Comparison of ENCODE assay signal across 19 cellular contexts in the genomic region with DNA sequence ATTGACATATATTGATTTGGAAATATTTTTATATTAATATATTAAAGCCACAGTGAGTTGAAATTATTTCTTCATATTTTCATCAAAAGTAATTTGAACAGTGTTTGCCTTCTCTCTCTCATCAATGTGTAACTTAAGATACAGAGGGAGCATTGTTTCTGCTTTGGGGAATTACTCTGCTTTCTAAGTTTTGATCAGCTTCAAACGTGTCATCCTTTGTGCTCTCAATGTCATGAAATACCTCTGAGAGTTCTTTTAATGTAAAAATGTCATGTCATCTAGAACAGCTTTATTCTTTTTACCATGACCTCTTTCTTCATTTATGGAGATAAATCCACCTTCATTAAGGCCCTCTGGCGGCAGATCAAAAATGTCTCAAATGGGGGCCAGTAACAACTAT.
"Had no signal": no experiment of that assay in that cellular context is flagged by ENCODE, and none has a peak within 500 bp of the region (broad histone marks: within the 10 kb centered on the region; RNA-seq: fewer than 3 reads in every experiment).

No MANE protein-coding gene starts in this region.

- H3K36me3 ChIP-seq: heart left ventricle, sigmoid colon, upper lobe of left lung, uterus had no signal

- H3K27ac Mint-ChIP-seq: naive thymus-derived CD8-positive, alpha-beta T cell had no signal

- H3K27me3 ChIP-seq: dorsolateral prefrontal cortex, heart left ventricle, sigmoid colon, upper lobe of left lung, uterus had no signal

- H3K9me3 ChIP-seq: mucosa of descending colon, uterus had no signal

- H3K4me3 Mint-ChIP-seq: naive thymus-derived CD8-positive, alpha-beta T cell; neural crest cell had no signal

- DNase-seq: cortex of kidney; dorsolateral prefrontal cortex; effector CD8-positive, alpha-beta T cell; heart left ventricle; hypothalamus; islet precursor cell; mammary epithelial cell; mucosa of descending colon; naive thymus-derived CD8-positive, alpha-beta T cell; posterior cingulate gyrus; sigmoid colon; stimulated activated CD4-positive, alpha-beta T cell treated with anti-CD3 and anti-CD28 coated beads, Interleukin-12 subunit alpha, Interleukin-12 subunit beta, amount 100 ng/mL, for 4 hours; stimulated activated CD4-positive, alpha-beta T cell treated with anti-CD3 and anti-CD28 coated beads, Interleukin-2, amount 100 ng/mL, for 48 hours; stimulated activated naive CD4-positive, alpha-beta T cell treated with Interleukin-2 at 50 U/mL for 16 hours; upper lobe of left lung; uterus had no signal

- H3K4me1 ChIP-seq: heart left ventricle, sigmoid colon, upper lobe of left lung, uterus had no signal

- H3K4me3 ChIP-seq: dorsolateral prefrontal cortex, heart left ventricle, mucosa of descending colon, sigmoid colon, skin epidermis, upper lobe of left lung, uterus had no signal

- H3K27ac ChIP-seq: dorsolateral prefrontal cortex, heart left ventricle, sigmoid colon, skin epidermis, upper lobe of left lung, uterus had no signal

- ATAC-seq: heart left ventricle; left lobe of liver; mucosa of descending colon; naive thymus-derived CD8-positive, alpha-beta T cell had no signal
